Comparison of ENCODE assay signal across 15 cellular contexts in the genomic region with DNA sequence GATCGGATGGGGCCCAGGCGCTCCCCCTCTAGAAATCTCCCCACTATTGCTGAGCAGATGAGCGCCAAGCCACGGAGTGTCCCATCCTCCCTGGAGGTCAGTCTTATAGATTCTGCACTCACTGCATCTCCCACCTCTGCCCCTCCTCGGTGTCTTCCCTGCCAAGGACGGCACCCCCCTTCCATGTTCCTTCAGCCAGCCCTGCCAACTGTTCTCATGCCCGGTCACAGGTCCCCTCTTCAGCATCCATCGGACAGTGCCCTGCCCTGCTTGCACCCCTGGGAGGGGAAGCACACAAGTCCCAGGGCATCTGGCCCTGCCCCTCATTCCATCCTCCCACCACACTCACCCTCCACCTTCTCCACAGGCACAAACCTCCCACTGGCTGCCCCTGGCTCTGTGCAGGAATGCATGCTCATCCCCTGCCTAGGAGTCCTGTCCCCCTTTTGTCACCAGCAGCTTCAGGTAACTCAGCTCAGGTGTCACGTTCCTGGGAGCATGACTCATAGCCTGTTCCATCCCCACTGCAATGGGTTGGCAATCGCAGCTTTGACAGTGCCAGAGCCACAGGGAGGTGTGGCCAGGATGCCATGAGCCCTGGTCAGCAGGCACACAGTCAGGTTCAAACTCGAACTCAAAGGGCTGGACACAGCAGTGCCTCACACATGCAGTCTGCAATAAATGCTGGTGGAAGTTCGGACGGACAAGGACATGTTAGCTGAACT.
"Had no signal": no experiment of that assay in that cellular context is flagged by ENCODE, and none has a peak within 500 bp of the region (broad histone marks: within the 10 kb centered on the region; RNA-seq: fewer than 3 reads in every experiment).

No MANE protein-coding gene starts in this region.

- DNase-seq: activated CD4-positive, alpha-beta T cell treated with anti-CD3 and anti-CD28 coated beads, Interleukin-2, amount 10 ng/mL, durations not matched to agents 24 days and 14 days; activated CD4-positive, CD25-positive, alpha-beta regulatory T cell; activated CD8-positive, alpha-beta memory T cell treated with anti-CD3 and anti-CD28 coated beads, Interleukin-2, amount 50 U/mL, for 48 hours; activated gamma-delta T cell treated with Interleukin-2 at 50 U/mL for 16 hours; amniotic stem cell; hippocampal formation; kidney glomerular epithelial cell; lower lobe of right lung; midbrain; stimulated activated CD4-positive, alpha-beta T cell treated with anti-CD3 and anti-CD28 coated beads, Interleukin-2, amount 100 ng/mL, for 48 hours; stimulated activated naive CD4-positive, alpha-beta T cell; tibial artery had no signal

- H2AFZ ChIP-seq: parathyroid adenoma had no signal

- H3K36me3 ChIP-seq: lower lobe of right lung, tibial artery, vagina had no signal

- H3K9me3 ChIP-seq: lower lobe of right lung, tibial artery, vagina had no signal

- FAIRE-seq: endometrium had no signal

- H3K27me3 ChIP-seq: vagina had no signal

- H3K4me3 ChIP-seq: lower lobe of right lung, tibial artery, vagina had no signal

- H3K79me2 ChIP-seq: parathyroid adenoma had no signal

- H3K27ac ChIP-seq: lower lobe of right lung, parathyroid adenoma, tibial artery, vagina had no signal

- H3K4me1 ChIP-seq: lower lobe of right lung, parathyroid adenoma, tibial artery, vagina had no signal

- H3K9ac ChIP-seq: parathyroid adenoma had no signal
